26 cellular contexts compared by ENCODE assay signal in the genomic region with DNA sequence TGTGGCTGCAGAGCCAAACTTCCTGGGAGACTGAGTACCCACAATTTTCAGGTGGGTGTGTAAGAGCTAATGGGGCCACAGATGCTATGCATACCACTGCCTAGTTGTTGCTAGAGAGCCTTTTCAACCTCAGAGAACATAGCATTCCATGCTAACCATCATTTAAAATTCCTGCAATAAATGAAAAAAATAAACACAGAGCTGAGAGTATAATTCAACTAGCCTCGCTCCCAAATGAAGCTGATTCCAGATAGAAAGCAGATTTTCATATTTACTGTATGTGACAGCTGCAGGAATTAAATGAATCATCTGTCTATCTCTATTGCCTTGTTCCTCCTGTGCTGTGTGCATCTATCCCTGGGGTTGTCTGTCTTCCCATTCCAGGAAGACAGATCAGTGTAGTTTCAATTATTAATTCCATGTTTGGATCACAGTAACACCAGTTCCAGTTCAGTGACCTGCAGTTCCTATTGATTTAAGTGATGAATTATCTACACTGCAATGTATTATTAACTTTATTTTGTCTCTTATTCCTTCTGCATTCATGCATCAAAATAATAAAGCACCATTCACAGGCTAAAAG.
A peak's percentile ranks its signal among the peaks of the same experiment; 100 is the strongest.
DNase-seq lines count a peak whose midpoint lies in the region; ATAC-seq and TF ChIP-seq lines count a peak whose summit lies in the region.
"Had no signal": no experiment of that assay in that cellular context is flagged by ENCODE, and none has a peak within 500 bp of the region (broad histone marks: within the 10 kb centered on the region; RNA-seq: fewer than 3 reads in every experiment).

No MANE protein-coding gene starts in this region.

- peaks cover 69% of the 10 kb centered on the region for H3K4me1 Mint-ChIP-seq in nephron progenitor cell
- peaks cover 21% of the 10 kb centered on the region for H3K4me1 Mint-ChIP-seq in osteocyte (ENCODE audit: unreplicated experiment)
- H3K4me1 Mint-ChIP-seq: activated naive CD4-positive, alpha-beta T cell treated with anti-CD3 and anti-CD28 coated beads, Interleukin-2, amount 10 ng/mL, durations not matched to agents 7 days and 5 days; natural killer cell had no signal

- in situ Hi-C loops in Caki2 (cut with HindIII; ENCODE audit: low pct_unique_long_range_greater_than_20kb, low sequenced_read_pairs), result no loop called here

- H3K36me3 ChIP-seq in psoas muscle (ENCODE audit: insufficient read depth in 1 of 2, low read depth in 1 of 2), result no peaks in the 10 kb centered on the region
- H3K36me3 ChIP-seq: thyroid gland, WERI-Rb-1 had no signal

- peaks cover 26% of the 10 kb centered on the region for H3K27me3 Mint-ChIP-seq in nephron progenitor cell (ENCODE audit: low read depth, poor library complexity)
- H3K27me3 Mint-ChIP-seq in osteocyte (ENCODE audit: unreplicated experiment), result peaks cover 4% of the 10 kb centered on the region

- no peaks in the 10 kb centered on the region for H3K9me3 ChIP-seq in psoas muscle
- H3K9me3 ChIP-seq: thyroid gland had no signal

- WGBS in psoas muscle, 3 donors, result 50 to 67% (median 56%) methylated on average over 1 of the region's 1 CpG

- no peak overlapping the region for H3K4me3 ChIP-seq in psoas muscle
- H3K4me3 ChIP-seq: hepatocyte, thyroid gland had no signal

- peaks cover 5% of the 10 kb centered on the region for H3K36me3 Mint-ChIP-seq in nephron progenitor cell (ENCODE audit: low read depth)
- no peaks in the 10 kb centered on the region for H3K36me3 Mint-ChIP-seq in osteocyte (ENCODE audit: unreplicated experiment)
- H3K36me3 Mint-ChIP-seq: activated naive CD4-positive, alpha-beta T cell treated with anti-CD3 and anti-CD28 coated beads, Interleukin-2, amount 10 ng/mL, durations not matched to agents 7 days and 5 days; natural killer cell had no signal

- DNase-seq in Caki2 (ENCODE audit: low read depth) (peak; percentile 93), NCI-H226 (peak; percentile 33), dedifferentiated amniotic fluid mesenchymal stem cell (ENCODE audit: extremely low spot score) (peak; percentile 48), nephron progenitor cell (no peak), hippocampal formation (lab: John Stamatoyannopoulos, UW) (no peak), DMS153 (lab: John Stamatoyannopoulos, UW) (no peak), osteocyte (ENCODE audit: extremely low spot score, unreplicated experiment) (no peak), psoas muscle (no peak)
- DNase-seq: activated naive CD4-positive, alpha-beta T cell treated with anti-CD3 and anti-CD28 coated beads, Interleukin-2, amount 10 ng/mL, durations not matched to agents 7 days and 5 days; anterior cingulate cortex; DND-41; foreskin keratinocyte; HCEC 1CT; left ventricle myocardium superior; midbrain; natural killer cell; NCI-H1092; NCI-H2029 treated with DMSO at 0.1 percent for 48 hours; NCI-H446 treated with DMSO at 0.1 percent for 48 hours; T-helper 9 cell; thyroid gland; WERI-Rb-1 had no signal

- H3K4me3 Mint-ChIP-seq in nephron progenitor cell, result peak overlapping the region; percentile 33
- H3K4me3 Mint-ChIP-seq in osteocyte (ENCODE audit: unreplicated experiment), result no peak overlapping the region
- H3K4me3 Mint-ChIP-seq: activated naive CD4-positive, alpha-beta T cell treated with anti-CD3 and anti-CD28 coated beads, Interleukin-2, amount 10 ng/mL, durations not matched to agents 7 days and 5 days; natural killer cell; stimulated activated naive CD8-positive, alpha-beta T cell treated with anti-CD3 and anti-CD28 coated beads, Interleukin-15, Interleukin-2, amounts not matched to agents 100 ng/mL and 50 ng/mL, for 24 hours had no signal

- H3K9me3 Mint-ChIP-seq in nephron progenitor cell, result no peaks in the 10 kb centered on the region
- no peaks in the 10 kb centered on the region for H3K9me3 Mint-ChIP-seq in osteocyte (ENCODE audit: unreplicated experiment)
- H3K9me3 Mint-ChIP-seq: activated naive CD4-positive, alpha-beta T cell treated with anti-CD3 and anti-CD28 coated beads, Interleukin-2, amount 10 ng/mL, durations not matched to agents 7 days and 5 days; natural killer cell; stimulated activated naive CD8-positive, alpha-beta T cell treated with anti-CD3 and anti-CD28 coated beads, Interleukin-15, Interleukin-2, amounts not matched to agents 100 ng/mL and 50 ng/mL, for 24 hours had no signal

- H3K27ac Mint-ChIP-seq in nephron progenitor cell (no peak overlapping the region), osteocyte (ENCODE audit: unreplicated experiment) (no peak overlapping the region)
- H3K27ac Mint-ChIP-seq: activated naive CD4-positive, alpha-beta T cell treated with anti-CD3 and anti-CD28 coated beads, Interleukin-2, amount 10 ng/mL, durations not matched to agents 7 days and 5 days; natural killer cell; stimulated activated naive CD8-positive, alpha-beta T cell treated with anti-CD3 and anti-CD28 coated beads, Interleukin-15, Interleukin-2, amounts not matched to agents 100 ng/mL and 50 ng/mL, for 24 hours had no signal

- no peak for ATAC-seq in psoas muscle
- ATAC-seq: foreskin keratinocyte, left ventricle myocardium superior, natural killer cell had no signal

- peaks cover 0 to 2% (median 0%) of the 10 kb centered on the region in 3 donors for H3K27me3 ChIP-seq in psoas muscle (ENCODE audit: insufficient read depth in 3 of 3, low read length in 2 of 3)
- H3K27me3 ChIP-seq: foreskin keratinocyte, hepatocyte, thyroid gland had no signal

- intact Hi-C loops in psoas muscle (cut with DNase I), result no loop called here

- TF ChIP-seq CTCF in nephron progenitor cell (IDR thresholded peaks at IDR 0.05), result no peak
- no peak for TF ChIP-seq CTCF in osteocyte (IDR thresholded peaks at IDR 0.05)
- TF ChIP-seq CTCF in psoas muscle (IDR thresholded peaks at IDR 0.05), result no peak

- no peaks in the 10 kb centered on the region for H3K4me1 ChIP-seq in psoas muscle

- H3K27ac ChIP-seq in psoas muscle, result no peak overlapping the region
- H3K27ac ChIP-seq: hepatocyte, HL-60, parathyroid adenoma, thyroid gland, WERI-Rb-1 had no signal

Comparison
In these comparisons a context has a peak if more than half of its experiments do, and no peak if none do; other contexts are left out.
1. DNase-seq: peak in Caki2 (single experiment), NCI-H226 (single experiment) and dedifferentiated amniotic fluid mesenchymal stem cell (single experiment); none in nephron progenitor cell (single experiment), hippocampal formation (0 of 2), DMS153 (single experiment), osteocyte (single experiment) and psoas muscle (0 of 2).